ENCODE assay signal across 20 cellular contexts in the genomic region with DNA sequence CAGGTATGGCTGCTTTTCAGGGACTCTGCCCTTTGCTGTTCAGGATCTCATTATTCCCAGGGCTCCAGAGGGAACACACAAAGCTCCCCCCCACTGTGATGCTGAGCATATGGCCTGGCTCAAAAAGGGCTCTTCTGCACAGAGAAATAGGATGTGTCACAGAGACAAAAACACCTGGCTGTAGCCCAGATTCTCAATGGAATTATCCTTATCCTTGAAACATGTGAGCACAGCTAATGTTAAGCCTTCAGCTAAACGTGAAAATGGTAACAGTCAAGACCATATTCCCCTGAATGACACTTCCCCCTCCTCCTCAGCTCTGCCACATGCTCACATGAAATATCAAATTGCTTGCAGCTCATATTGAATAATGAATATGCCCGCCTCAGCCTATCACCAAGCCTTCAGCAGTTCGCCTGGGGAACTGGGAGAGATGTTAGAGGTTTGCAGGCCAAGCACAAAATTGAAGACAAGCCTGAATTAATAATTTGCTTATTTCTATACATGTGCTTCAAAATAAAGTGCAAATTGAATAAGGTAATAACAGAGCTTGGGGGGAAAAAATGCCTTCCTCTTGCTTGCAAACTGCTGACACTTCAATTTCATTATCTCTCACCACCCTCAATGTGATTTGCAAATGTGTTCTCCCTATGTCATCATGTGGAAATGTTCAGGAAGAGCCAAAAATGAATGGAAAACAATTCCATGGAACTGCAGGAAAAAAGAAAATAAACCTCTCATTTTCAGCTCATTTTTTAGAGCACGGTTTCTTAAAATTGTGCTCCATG.
DNase-seq lines count a peak whose midpoint lies in the region; ATAC-seq, FAIRE-seq and TF ChIP-seq lines count a peak whose summit lies in the region.
"Had no signal": no experiment of that assay in that cellular context is flagged by ENCODE, and none has a peak within 500 bp of the region (broad histone marks: within the 10 kb centered on the region; RNA-seq: fewer than 3 reads in every experiment).

No MANE protein-coding gene starts in this region.

- H3K36me3 Mint-ChIP-seq in MCF 10A (ENCODE audit: insufficient read depth, unreplicated experiment) = no peaks in the 10 kb centered on the region
- H3K36me3 Mint-ChIP-seq: activated naive CD4-positive, alpha-beta T cell treated with anti-CD3 and anti-CD28 coated beads, Interleukin-2, amount 10 ng/mL, durations not matched to agents 7 days and 5 days had no signal

- ATAC-seq in pancreas = no peak
- ATAC-seq: activated CD8-positive, alpha-beta T cell treated with anti-CD3 and anti-CD28 coated beads, Interleukin-2, amount 10 ng/mL, durations not matched to agents 7 days and 5 days; left lung; T-helper 17 cell had no signal

- no peaks in the 10 kb centered on the region for H3K9me3 Mint-ChIP-seq in MCF 10A (ENCODE audit: unreplicated experiment)
- H3K9me3 Mint-ChIP-seq: activated B cell treated with CpG ODN at 0.5 μM for 24 hours; activated naive CD4-positive, alpha-beta T cell treated with anti-CD3 and anti-CD28 coated beads, Interleukin-2, amount 10 ng/mL, durations not matched to agents 7 days and 5 days had no signal

- H3K27me3 ChIP-seq in pancreas = peaks cover 0 to 9% (median 0%) of the 10 kb centered on the region in 4 donors
- H3K27me3 ChIP-seq: colonic mucosa, left lung, spleen had no signal

- no peak for DNase-seq in GM12892 (ENCODE audit: insufficient read length)
- DNase-seq in NCI-H146 (lab: John Stamatoyannopoulos, UW) = peak; percentile 46
- DNase-seq in NCI-H524 treated with DMSO at 0.1 percent for 48 hours (lab: John Stamatoyannopoulos, UW) = peak; percentile 95
- peak; percentile 28 to 72 for DNase-seq in cerebellar nuclear complex (lab: John Stamatoyannopoulos, UW)
- DNase-seq in superior temporal gyrus (ENCODE audit: extremely low spot score) = no peak
- DNase-seq in pancreas = no peak
- DNase-seq in ecto neural progenitor cell (ENCODE audit: low spot score) = no peak
- no peak for DNase-seq in MCF 10A (ENCODE audit: unreplicated experiment)
- DNase-seq: activated B cell treated with CpG ODN at 0.5 μM for 24 hours; activated CD8-positive, alpha-beta T cell treated with anti-CD3 and anti-CD28 coated beads, Interleukin-2, amount 10 ng/mL, durations not matched to agents 7 days and 5 days; activated naive CD4-positive, alpha-beta T cell treated with anti-CD3 and anti-CD28 coated beads, Interleukin-2, amount 10 ng/mL, durations not matched to agents 7 days and 5 days; activated T-cell treated with anti-CD3 and anti-CD28 coated beads, Interleukin-2, amount 50 U/mL, for 48 hours; colonic mucosa; left lung; midbrain; SHP77; spleen; T-helper 17 cell had no signal

- TF ChIP-seq CTCF in pancreas (IDR thresholded peaks at IDR 0.05) = no peak
- no peak for TF ChIP-seq CTCF in MCF 10A (IDR thresholded peaks at IDR 0.05; ENCODE audit: unreplicated experiment)

- no peaks in the 10 kb centered on the region for H3K4me1 ChIP-seq in pancreas
- H3K4me1 ChIP-seq: colonic mucosa, left lung, spleen had no signal

- H3K27me3 Mint-ChIP-seq in MCF 10A (ENCODE audit: insufficient read depth, unreplicated experiment) = peaks cover 54% of the 10 kb centered on the region

- FAIRE-seq in GM12892 (lab: Jason Lieb, UNC) (peak; percentile 33), pancreas (lab: Jason Lieb, UNC) (no peak)
- FAIRE-seq: endometrium had no signal

- no peak overlapping the region for H3K4me3 Mint-ChIP-seq in MCF 10A (ENCODE audit: unreplicated experiment)
- H3K4me3 Mint-ChIP-seq: activated B cell treated with CpG ODN at 0.5 μM for 24 hours; activated CD8-positive, alpha-beta T cell treated with anti-CD3 and anti-CD28 coated beads, Interleukin-2, amount 10 ng/mL, durations not matched to agents 7 days and 5 days; activated naive CD4-positive, alpha-beta T cell treated with anti-CD3 and anti-CD28 coated beads, Interleukin-2, amount 10 ng/mL, durations not matched to agents 7 days and 5 days; neural crest cell; T-helper 17 cell had no signal

- POLR2A ChIA-PET in MCF 10A (lab: Yijun Ruan, JAX) = interaction anchor here (0.9 kb wide), 1 partner anchor 15 kb away, joined by 3 read pairs; no protein-coding TSS in a partner anchor

- no peak overlapping the region for H3K27ac ChIP-seq in pancreas
- H3K27ac ChIP-seq: colonic mucosa, left lung, spleen had no signal

- H3K4me1 Mint-ChIP-seq in MCF 10A (ENCODE audit: insufficient read depth, unreplicated experiment) = no peaks in the 10 kb centered on the region
- H3K4me1 Mint-ChIP-seq: activated B cell treated with CpG ODN at 0.5 μM for 24 hours; activated naive CD4-positive, alpha-beta T cell treated with anti-CD3 and anti-CD28 coated beads, Interleukin-2, amount 10 ng/mL, durations not matched to agents 7 days and 5 days; T-helper 17 cell had no signal

- intact Hi-C loops in pancreas (cut with DNase I) = no loop called here
- intact Hi-C loops in MCF 10A (cut with micrococcal nuclease) = no loop called here

- H3K36me3 ChIP-seq in pancreas = no peaks in the 10 kb centered on the region
- H3K36me3 ChIP-seq: colonic mucosa, left lung, spleen had no signal

- no peak overlapping the region for H3K27ac Mint-ChIP-seq in MCF 10A (ENCODE audit: low read depth, unreplicated experiment)
- H3K27ac Mint-ChIP-seq: activated B cell treated with CpG ODN at 0.5 μM for 24 hours; activated CD8-positive, alpha-beta T cell treated with anti-CD3 and anti-CD28 coated beads, Interleukin-2, amount 10 ng/mL, durations not matched to agents 7 days and 5 days; activated naive CD4-positive, alpha-beta T cell treated with anti-CD3 and anti-CD28 coated beads, Interleukin-2, amount 10 ng/mL, durations not matched to agents 7 days and 5 days; T-helper 17 cell had no signal

- H3K4me3 ChIP-seq in pancreas = no peak overlapping the region
- H3K4me3 ChIP-seq: colonic mucosa, left lung, spleen had no signal

- WGBS in pancreas, 2 donors = 40 to 59% methylated on average over 4 of the region's 4 CpGs

- no peak for TF ChIP-seq POLR2A in GM12892 (IDR thresholded peaks at IDR 0.05; ENCODE audit: low read depth, low read length)

- H3K9me3 ChIP-seq in pancreas = no peaks in the 10 kb centered on the region
- H3K9me3 ChIP-seq: colonic mucosa, left lung, spleen had no signal

- CTCF ChIA-PET in MCF 10A (lab: Yijun Ruan, JAX) = no interaction called here

- no TSS peak for BruUV-seq in MCF 10A (replicated peaks; lab: Mats Ljungman, UMichigan)

Comparison
In these comparisons a context has a peak if more than half of its experiments do, and no peak if none do; other contexts are left out.
1. DNase-seq: peak in NCI-H146 (single experiment), NCI-H524 treated with DMSO at 0.1 percent for 48 hours (single experiment) and cerebellar nuclear complex (2 of 2); none in GM12892 (single experiment), superior temporal gyrus (single experiment), pancreas (0 of 6), ecto neural progenitor cell (single experiment) and MCF 10A (single experiment).